Comparison of ENCODE assay signal across 1 cellular context in genomic region chr4:184846531-184846930, GRCh38.
TF ChIP-seq lines count a peak whose summit lies in the region.

No MANE protein-coding gene starts in this region.

TF ChIP-seq in IMR-90, 13 proteins besides CTCF, POLR2A, EP300 and RAD21 (continued from another document):
- TF ChIP-seq ELK1 (IDR thresholded peaks at IDR 0.05; ENCODE audit: borderline replicate concordance, low read depth, low read length) (no peak), CHD1 (IDR thresholded peaks at IDR 0.05; ENCODE audit: low read depth, low read length) (no peak), CEBPB (IDR thresholded peaks at IDR 0.05; ENCODE audit: low read depth, low read length) (no peak), MAFK (IDR thresholded peaks at IDR 0.05; ENCODE audit: low read depth, low read length) (no peak), RCOR1 (IDR thresholded peaks at IDR 0.05; ENCODE audit: insufficient replicate concordance, low read length) (no peak), MAZ (IDR thresholded peaks at IDR 0.05; ENCODE audit: borderline replicate concordance, low read depth, low read length) (no peak), MXI1 (IDR thresholded peaks at IDR 0.05; ENCODE audit: borderline replicate concordance, low read depth, low read length) (no peak), RFX5 (IDR thresholded peaks at IDR 0.05; ENCODE audit: low read depth, low read length) (no peak), SMC3 (IDR thresholded peaks at IDR 0.05; ENCODE audit: low read depth, low read length) (no peak)
